ENCODE assay signal across 10 cellular contexts in the genomic region with DNA sequence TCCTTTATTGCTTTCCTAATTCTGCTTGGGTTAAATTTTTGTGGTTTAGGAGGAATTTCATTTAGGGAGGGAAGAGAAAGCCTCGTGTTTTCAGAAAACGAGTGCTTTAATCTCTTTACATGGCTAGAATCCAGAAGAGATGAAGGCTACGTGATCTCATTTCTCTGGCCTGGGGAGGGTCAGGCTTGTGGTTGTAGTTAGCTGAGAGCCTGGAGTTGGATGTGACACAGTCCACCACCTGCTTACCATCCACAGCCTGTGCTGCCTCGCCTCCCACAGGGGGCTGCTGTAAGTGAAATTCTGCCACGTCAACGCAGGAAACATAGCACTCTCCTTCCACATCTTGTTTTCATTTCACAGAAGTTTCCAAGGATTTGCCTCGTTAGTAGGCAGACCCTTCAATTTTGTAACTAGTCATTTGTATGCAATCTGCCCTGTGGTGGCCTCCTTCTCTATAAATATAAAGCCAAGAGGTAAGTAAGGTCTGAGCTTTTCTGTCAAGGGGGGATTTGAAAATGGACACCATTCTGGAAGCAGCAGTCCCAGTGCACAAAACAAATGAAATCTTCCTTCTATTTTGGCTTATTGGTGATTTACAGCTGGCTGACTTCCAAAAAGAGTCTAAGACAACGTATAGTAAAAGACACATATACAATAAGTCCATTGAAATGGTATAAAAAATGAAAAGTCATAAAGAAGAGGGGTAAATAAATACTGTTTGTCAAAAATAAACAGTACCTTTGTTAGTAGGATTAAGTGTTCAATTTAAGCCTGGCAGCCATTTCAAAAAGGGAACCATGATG. TPM values are rescaled to one million over a fixed set of nuclear protein-coding genes. Genes with fewer than 3 reads are reported as not detected.
A peak's percentile ranks its signal among the peaks of the same experiment; 100 is the strongest.
DNase-seq lines count a peak whose midpoint lies in the region; ATAC-seq and TF ChIP-seq lines count a peak whose summit lies in the region.
"Had no signal": no experiment of that assay in that cellular context is flagged by ENCODE, and none has a peak within 500 bp of the region (broad histone marks: within the 10 kb centered on the region; RNA-seq: fewer than 3 reads in every experiment).

No MANE protein-coding gene starts in this region.

- no peaks in the 10 kb centered on the region for H3K9me2 ChIP-seq in Karpas-422 (replicated peaks; ENCODE audit: insufficient read depth, low read length)

- H3K9me3 ChIP-seq in smooth muscle cell (replicated peaks; ENCODE audit: low read depth): no peaks in the 10 kb centered on the region
- H3K9me3 ChIP-seq in Karpas-422 (ENCODE audit: low read length): no peaks in the 10 kb centered on the region

- TF ChIP-seq CTCF in smooth muscle cell (IDR thresholded peaks at IDR 0.05; ENCODE audit: borderline replicate concordance, insufficient read depth, poor library complexity, severe bottlenecking): no peak
- TF ChIP-seq CTCF in omental fat pad (IDR thresholded peaks at IDR 0.05): no peak

- H3F3A ChIP-seq in smooth muscle cell (ENCODE audit: low read depth): peaks cover 28% of the 10 kb centered on the region

- H3K27me3 ChIP-seq in smooth muscle cell (ENCODE audit: low read depth) (no peaks in the 10 kb centered on the region), Karpas-422 (ENCODE audit: low read length) (0 out of 2 replicates have a peak, but pooled peaks cover 3% of the 10 kb centered on the region)

- H3K9ac ChIP-seq in smooth muscle cell (ENCODE audit: low read depth): peak overlapping the region; percentile 66
- no peak overlapping the region for H3K9ac ChIP-seq in Karpas-422 (ENCODE audit: low read length)

- WGBS in smooth muscle cell (ENCODE audit: low lambda C conversion rate): 7% methylated on average over 8 of the region's 8 CpGs

- ATAC-seq in SK-N-SH treated with all-trans-retinoic acid at 6 μM for 48 hours: peak; percentile 80
- no peak for ATAC-seq in esophagus mucosa
- no peak for ATAC-seq in omental fat pad (ENCODE audit: low FRiP score)
- ATAC-seq: stimulated activated effector memory CD8-positive, alpha-beta T cell treated with anti-CD3 and anti-CD28 coated beads, Interleukin-12 subunit alpha, Interleukin-12 subunit beta, amount 100 ng/mL, for 72 hours had no signal

- no peaks in the 10 kb centered on the region for H3K36me3 ChIP-seq in smooth muscle cell (ENCODE audit: low read depth)
- H3K36me3 ChIP-seq in Karpas-422 (ENCODE audit: insufficient read depth, low read length): no peaks in the 10 kb centered on the region

- H2AFZ ChIP-seq in smooth muscle cell (ENCODE audit: low read depth) (no peak overlapping the region), Karpas-422 (ENCODE audit: low read length) (no peak overlapping the region)

- H3K4me1 ChIP-seq in smooth muscle cell (ENCODE audit: low read depth) (peaks cover 34% of the 10 kb centered on the region), Karpas-422 (ENCODE audit: low read length) (peaks cover 16% of the 10 kb centered on the region)

- H3K27ac ChIP-seq in smooth muscle cell (ENCODE audit: low read depth) (peak overlapping the region; percentile 93), Karpas-422 (ENCODE audit: low read length) (no peak overlapping the region)

- POLR2A ChIA-PET in HEK293T (lab: Yijun Ruan, JAX): no interaction called here

- DNase-seq in HEK293T (ENCODE audit: extremely low spot score): no peak
- peak; percentile 96 for DNase-seq in glomerular visceral epithelial cell (ENCODE audit: extremely low spot score)
- DNase-seq in smooth muscle cell (lab: John Stamatoyannopoulos, UW; ENCODE audit: unreplicated experiment): peak; percentile 12
- no peak for DNase-seq in Karpas-422
- no peak for DNase-seq in omental fat pad (ENCODE audit: low spot score)
- no peak for DNase-seq in stimulated activated CD4-positive, alpha-beta T cell treated with anti-CD3 and anti-CD28 coated beads, Interleukin-4, amount 100 ng/mL, for 4 hours

- no peaks in the 10 kb centered on the region for H3K79me2 ChIP-seq in smooth muscle cell (ENCODE audit: low read depth)
- no peaks in the 10 kb centered on the region for H3K79me2 ChIP-seq in Karpas-422 (ENCODE audit: low read length)

- H3K4me3 ChIP-seq in smooth muscle cell (peak overlapping the region; percentile 5), Karpas-422 (ENCODE audit: low read length) (no peak overlapping the region)

- H4K20me1 ChIP-seq in smooth muscle cell (ENCODE audit: low read depth) (peaks cover 3% of the 10 kb centered on the region), Karpas-422 (ENCODE audit: insufficient read depth, low read depth, low read length) (no peaks in the 10 kb centered on the region)

- H3K4me2 ChIP-seq in smooth muscle cell (peak overlapping the region; percentile 95), Karpas-422 (ENCODE audit: low read depth, low read length, poor library complexity, severe bottlenecking) (no peak overlapping the region)

- CTCF ChIA-PET in HEK293T (lab: Yijun Ruan, JAX): interaction anchor here (0.6 to 1.4 kb wide), 4 partner anchors 16 to 1006 kb away, joined by 3 to 4 read pairs (median 3); no protein-coding TSS in a partner anchor

TF ChIP-seq in HEK293T, 16 proteins besides CTCF, POLR2A, EP300 and RAD21:
- no peak for TF ChIP-seq ARNT (IDR thresholded peaks at IDR 0.05)
- TF ChIP-seq L3MBTL2 (conservative IDR thresholded peaks at IDR 0.05): peak; percentile 55

TF ChIP-seq in SK-N-SH treated with all-trans-retinoic acid at 6 μM for 48 hours, 23 proteins besides CTCF, POLR2A, EP300 and RAD21:
- TF ChIP-seq, protein P1, sequence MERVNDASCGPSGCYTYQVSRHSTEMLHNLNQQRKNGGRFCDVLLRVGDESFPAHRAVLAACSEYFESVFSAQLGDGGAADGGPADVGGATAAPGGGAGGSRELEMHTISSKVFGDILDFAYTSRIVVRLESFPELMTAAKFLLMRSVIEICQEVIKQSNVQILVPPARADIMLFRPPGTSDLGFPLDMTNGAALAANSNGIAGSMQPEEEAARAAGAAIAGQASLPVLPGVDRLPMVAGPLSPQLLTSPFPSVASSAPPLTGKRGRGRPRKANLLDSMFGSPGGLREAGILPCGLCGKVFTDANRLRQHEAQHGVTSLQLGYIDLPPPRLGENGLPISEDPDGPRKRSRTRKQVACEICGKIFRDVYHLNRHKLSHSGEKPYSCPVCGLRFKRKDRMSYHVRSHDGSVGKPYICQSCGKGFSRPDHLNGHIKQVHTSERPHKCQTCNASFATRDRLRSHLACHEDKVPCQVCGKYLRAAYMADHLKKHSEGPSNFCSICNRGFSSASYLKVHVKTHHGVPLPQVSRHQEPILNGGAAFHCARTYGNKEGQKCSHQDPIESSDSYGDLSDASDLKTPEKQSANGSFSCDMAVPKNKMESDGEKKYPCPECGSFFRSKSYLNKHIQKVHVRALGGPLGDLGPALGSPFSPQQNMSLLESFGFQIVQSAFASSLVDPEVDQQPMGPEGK (CRISPR knock-in tag; IDR thresholded peaks at IDR 0.05; ENCODE audit: borderline replicate concordance): peak; percentile 95; the same call in 1 of the 2 replicates
- TF ChIP-seq ZFP3 (CRISPR knock-in tag; IDR thresholded peaks at IDR 0.05) (no peak), PPARA (CRISPR knock-in tag; IDR thresholded peaks at IDR 0.05; ENCODE audit: borderline replicate concordance) (no peak), ZNF8 (CRISPR knock-in tag; IDR thresholded peaks at IDR 0.05) (peak; percentile 64), ISL1 (CRISPR knock-in tag; IDR thresholded peaks at IDR 0.05) (peak; percentile 26; the same call in 1 of the 2 replicates)

RNA-seq across cellular contexts. Expression of a gene that starts 3.4 kb away (rescaled TPM):
- total RNA-seq in smooth muscle cell: 16.9 and 17.0 TPM in 2 replicates
- polyA plus RNA-seq in smooth muscle cell: 17.2 and 19.0 TPM in 2 replicates
- total RNA-seq in esophagus mucosa: 2.2 TPM
- total RNA-seq in Karpas-422 (2014; rRNA removed; shearing (Covaris generic); ENCODE audit: low replicate concordance): not detected in 2 replicates
- total RNA-seq in omental fat pad: 10 to 100 TPM; 12.8 to 51.2 (median 13.8) TPM
- total RNA-seq: T-helper 2 cell treated with Interferon-gamma antibody and Interleukin-4, amounts not matched to agents 100 ng/mL and 5 ng/mL, for 36 hours had no signal

RNA-seq across cellular contexts. Expression of a gene that starts 43.0 kb away (rescaled TPM):
- total RNA-seq in smooth muscle cell (13.1 and 16.2 TPM in 2 replicates), esophagus mucosa (16.7 TPM), omental fat pad (10 to 100 TPM; 11.0 to 22.9 (median 16.7) TPM)
- polyA plus RNA-seq in smooth muscle cell: 11.0 and 14.8 TPM in 2 replicates
- total RNA-seq in Karpas-422 (2014; rRNA removed; shearing (Covaris generic); ENCODE audit: low replicate concordance): 11.5 and 22.3 TPM in 2 replicates

Comparison
In these comparisons a context has a peak if more than half of its experiments do, and no peak if none do; other contexts are left out.
1. DNase-seq: peak in glomerular visceral epithelial cell (single experiment) and smooth muscle cell (single experiment); none in HEK293T (single experiment), Karpas-422 (single experiment), omental fat pad (single experiment) and stimulated activated CD4-positive, alpha-beta T cell treated with anti-CD3 and anti-CD28 coated beads, Interleukin-4, amount 100 ng/mL, for 4 hours (0 of 2).